9 cellular contexts compared by ENCODE assay signal in the genomic region with DNA sequence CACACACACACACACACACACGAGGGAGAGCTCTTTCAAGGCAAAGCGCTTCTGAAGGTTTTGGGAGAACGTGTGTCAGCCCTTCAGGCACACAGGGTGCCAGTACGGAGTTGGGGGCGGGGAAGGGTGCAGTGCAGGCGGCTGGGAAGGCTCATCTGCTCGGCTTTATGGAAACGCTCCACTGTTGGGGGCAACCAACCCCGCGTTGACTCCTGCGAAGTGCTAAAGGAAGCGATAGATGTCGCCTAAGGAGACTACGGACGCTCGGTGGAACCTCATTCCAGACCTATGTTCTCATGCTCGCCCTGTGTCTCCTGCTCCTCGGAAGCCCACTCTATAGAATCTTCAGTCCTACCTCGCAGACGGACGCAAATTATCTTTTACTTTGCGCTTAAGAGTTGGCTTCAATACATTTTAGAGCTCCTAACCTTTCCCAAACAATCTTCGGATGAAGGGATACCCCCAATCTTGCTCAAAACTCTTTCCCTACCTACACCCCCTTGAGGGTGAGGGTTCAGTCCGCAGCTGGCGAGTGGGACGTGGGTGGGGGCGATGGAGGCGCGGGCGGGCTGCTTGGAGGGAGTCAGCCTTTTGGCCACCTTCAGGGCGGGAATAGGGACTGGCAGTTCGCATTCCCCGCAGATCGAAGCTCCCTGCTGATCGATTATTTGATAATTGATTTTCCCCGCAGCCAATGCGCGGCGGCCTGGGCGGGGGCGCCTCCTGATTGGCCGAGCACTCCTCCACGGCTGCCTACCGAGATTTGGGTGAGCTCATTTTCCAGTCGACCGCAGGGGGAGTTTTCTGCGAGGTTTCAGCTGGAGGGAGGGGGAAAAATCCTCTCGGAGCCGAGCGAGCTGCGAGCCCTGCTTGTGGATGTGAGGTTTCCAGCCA. TPM values are rescaled to one million over a fixed set of nuclear protein-coding genes. Genes with fewer than 3 reads are reported as not detected.
DNase-seq lines count a peak whose midpoint lies in the region; ATAC-seq and TF ChIP-seq lines count a peak whose summit lies in the region.
"Had no signal": no experiment of that assay in that cellular context is flagged by ENCODE, and none has a peak within 500 bp of the region (broad histone marks: within the 10 kb centered on the region; RNA-seq: fewer than 3 reads in every experiment).

No MANE protein-coding gene starts in this region.

- TF ChIP-seq CTCF in LNCaP clone FGC (IDR thresholded peaks at IDR 0.05; ENCODE audit: control insufficient read depth, extremely low read depth, insufficient read depth) (no peak), Peyer's patch (IDR thresholded peaks at IDR 0.05) (no peak), retinal pigment epithelial cell (conservative IDR thresholded peaks at IDR 0.05; ENCODE audit: low read depth, low read length) (no peak)

- peak overlapping the region in 5 of 6 donors; percentile 17 to 79 (median 54) for H3K27ac Mint-ChIP-seq in immature natural killer cell

- no peak for TF ChIP-seq POLR2A in Peyer's patch (IDR thresholded peaks at IDR 0.05)

- H3K9me3 ChIP-seq in Peyer's patch, result no peaks in the 10 kb centered on the region

- ATAC-seq in HG03460 (IDR thresholded peaks at IDR 0.05; ENCODE audit: unreplicated experiment), result no peak
- no peak for ATAC-seq in GM21381 (IDR thresholded peaks at IDR 0.05; ENCODE audit: unreplicated experiment)

- peak overlapping the region; percentile 70 to 94 (median 80) for H3K27ac ChIP-seq in Peyer's patch
- H3K27ac ChIP-seq in cingulate gyrus (ENCODE audit: low read depth, low read length), result peak overlapping the region; percentile 84

- peaks cover 0 to 4% of the 10 kb centered on the region in 2 donors for H3K27me3 ChIP-seq in Peyer's patch

- DNase-seq in DMS 273 (lab: John Stamatoyannopoulos, UW; ENCODE audit: unreplicated experiment) (peak; percentile 97), LNCaP clone FGC (ENCODE audit: low read depth) (no peak), Peyer's patch (peak in 2 of 3 donors; percentile 58 to 76), immature natural killer cell (peak; percentile 46 to 52 (median 52)), retinal pigment epithelial cell (ENCODE audit: low read depth) (peak; percentile 94)

- H3K36me3 ChIP-seq in Peyer's patch, result no peaks in the 10 kb centered on the region

- H3K4me3 Mint-ChIP-seq in immature natural killer cell, result peak overlapping the region; percentile 84 to 98 (median 92)

- peaks cover 32 to 56% of the 10 kb centered on the region in 2 donors for H3K4me1 Mint-ChIP-seq in immature natural killer cell

- peaks cover 0 to 11% (median 0%) of the 10 kb centered on the region in 4 donors for H3K4me1 ChIP-seq in Peyer's patch

- no peaks in the 10 kb centered on the region for H3K36me3 Mint-ChIP-seq in immature natural killer cell

- peaks cover 23 to 45% (median 31%) of the 10 kb centered on the region in 3 donors for H3K27me3 Mint-ChIP-seq in immature natural killer cell (ENCODE audit: low read depth in 3 of 3)

- H3K4me3 ChIP-seq in LNCaP clone FGC (ENCODE audit: low read depth, low read length), result peak overlapping the region; percentile 62
- peak overlapping the region; percentile 33 to 60 (median 46) for H3K4me3 ChIP-seq in Peyer's patch
- H3K4me3 ChIP-seq in retinal pigment epithelial cell (ENCODE audit: low read length), result peak overlapping the region; percentile 65

- H3K9me3 Mint-ChIP-seq in immature natural killer cell, result peaks cover 0 to 8% (median 0%) of the 10 kb centered on the region in 6 donors

RNA-seq across cellular contexts. Expression of a gene that starts 1.9 kb away (rescaled TPM):
- 10 to 100 TPM in 3 of 4 donors, 1 to 10 TPM in 1; 7.2 to 64.4 (median 16.3) TPM for total RNA-seq in Peyer's patch
- 1 to 10 TPM in 2 of 3 donors, not detected in 1; 1.3 to 1.7 TPM for polyA plus RNA-seq in immature natural killer cell
- total RNA-seq: T-helper 2 cell treated with Interferon-gamma antibody and Interleukin-4, amounts not matched to agents 100 ng/mL and 5 ng/mL, for 36 hours had no signal
